Comparison of ENCODE assay signal across 8 cellular contexts in the genomic region with DNA sequence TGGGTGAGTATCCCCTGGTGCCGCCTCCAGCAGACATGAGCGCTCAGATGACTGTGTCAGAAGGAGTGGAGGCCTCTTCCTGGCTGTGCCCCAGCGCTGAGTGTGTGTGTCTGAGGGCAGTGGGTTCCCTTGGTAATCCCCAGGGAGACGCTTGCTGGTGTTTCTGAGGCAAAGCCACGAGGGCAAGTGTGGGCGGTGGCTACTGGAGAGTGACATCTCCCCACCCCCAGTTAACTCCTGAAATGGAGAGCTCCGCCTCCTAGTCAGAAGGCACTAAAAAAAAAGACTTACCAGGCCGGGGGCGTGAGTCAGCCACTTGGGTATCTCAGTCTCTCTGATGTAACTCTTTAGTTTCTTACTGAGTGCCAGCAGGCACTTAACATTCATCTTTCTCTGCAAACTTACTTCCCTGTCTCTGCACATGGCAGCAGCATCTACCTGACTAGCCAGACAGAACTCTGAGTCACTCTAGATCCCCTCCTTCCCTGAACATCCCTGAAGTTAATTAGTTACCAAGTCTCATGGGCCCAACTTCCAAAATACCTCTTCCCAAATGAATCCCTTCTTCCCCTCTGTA. TPM values are rescaled to one million over a fixed set of nuclear protein-coding genes. Genes with fewer than 3 reads are reported as not detected.
DNase-seq lines count a peak whose midpoint lies in the region; ATAC-seq, FAIRE-seq and TF ChIP-seq lines count a peak whose summit lies in the region.

No MANE protein-coding gene starts in this region.

- no peak overlapping the region for H3K9ac ChIP-seq in H1 (replicated peaks in 1 of 4; ENCODE audit: extremely low read depth in 1 of 4, low read depth in 3 of 4, low read length in 3 of 4)

- H3K27ac Mint-ChIP-seq in naive thymus-derived CD4-positive, alpha-beta T cell, result peak overlapping the region; percentile 79 to 98 (median 90)

- no peaks in the 10 kb centered on the region for H3K9me3 Mint-ChIP-seq in naive thymus-derived CD4-positive, alpha-beta T cell

- H4K5ac ChIP-seq in H1 (ENCODE audit: insufficient read length, low read depth, low read length), result no peak overlapping the region

- intact Hi-C loops in naive thymus-derived CD4-positive, alpha-beta T cell (cut with micrococcal nuclease), result loop anchor here (1.0 to 2.0 kb wide), 6 partner anchors 14 to 50 kb away; no protein-coding TSS in a partner anchor
- intact Hi-C loops in stomach (cut with DNase I; ENCODE audit: low total_unique reads), result no loop called here

- no peaks in the 10 kb centered on the region for H3K79me2 ChIP-seq in H1 (ENCODE audit: control insufficient read depth in 1 of 2, insufficient read depth in 2 of 2, low read length in 2 of 2)

- H3K4me3 Mint-ChIP-seq in naive thymus-derived CD4-positive, alpha-beta T cell, result peak overlapping the region in 8 of 10 donors; percentile 29 to 65 (median 50)

- no peaks in the 10 kb centered on the region for H4K20me1 ChIP-seq in H1 (replicated peaks in 1 of 2; ENCODE audit: control insufficient read depth in 1 of 2, insufficient read depth in 2 of 2, low read length in 2 of 2)

- H2AK5ac ChIP-seq in H1 (ENCODE audit: low read depth, low read length), result peak overlapping the region; percentile 83; the same call in 1 of the 2 replicates

- TF ChIP-seq CTCF in H1 (IDR thresholded peaks at IDR 0.05; ENCODE audit: control extremely low read depth in 1 of 3, insufficient read depth in 1 of 3, low read depth in 1 of 3, low read length in 3 of 3), result no peak
- no peak for TF ChIP-seq CTCF in stomach (IDR thresholded peaks at IDR 0.05)

- CTCF ChIA-PET in H1 (lab: Charles Lee; ENCODE audit: partially characterized antibody), result interaction anchor here (4.5 kb wide), 1 partner anchor 10 kb away, joined by 21 read pairs; no protein-coding TSS in a partner anchor
- CTCF ChIA-PET in naive thymus-derived CD4-positive, alpha-beta T cell (lab: Charles Lee), result no interaction called here

- TF ChIP-seq RAD21 in H1 (IDR thresholded peaks at IDR 0.05 in 1 of 2, conservative IDR thresholded peaks at IDR 0.05 in 1 of 2; ENCODE audit: low read depth in 2 of 2, low read length in 2 of 2), result no peak

- peak overlapping the region; percentile 21; the same call in 1 of the 2 replicates for H3K27ac ChIP-seq in H1 (ENCODE audit: low read depth, low read length)
- H3K27ac ChIP-seq in naive thymus-derived CD4-positive, alpha-beta T cell (ENCODE audit: low read depth, low read length), result peak overlapping the region; percentile 70
- H3K27ac ChIP-seq in stomach, result peak overlapping the region in 3 of 5 donors; percentile 50 to 65 (median 63)

- peak; percentile 57 for FAIRE-seq in H1 (lab: Jason Lieb, UNC)

- H2AFZ ChIP-seq in H1 (ENCODE audit: low read length), result no peak overlapping the region

- H2BK20ac ChIP-seq in H1 (ENCODE audit: low read length), result peak overlapping the region; percentile 48; the same call in 1 of the 2 replicates

- peaks cover 11 to 50% (median 37%) of the 10 kb centered on the region in 5 donors for H3K36me3 Mint-ChIP-seq in naive thymus-derived CD4-positive, alpha-beta T cell

- peak overlapping the region; percentile 84; the same call in 1 of the 2 replicates for H2BK12ac ChIP-seq in H1 (ENCODE audit: low read depth, low read length)

- no peaks in the 10 kb centered on the region for H3K79me1 ChIP-seq in H1 (ENCODE audit: low read depth, low read length)

- DNase-seq in NCI-H2171 treated with DMSO at 0.1 percent for 48 hours (lab: John Stamatoyannopoulos, UW) (peak; percentile 75), H1 (ENCODE audit: low read depth in 1 of 2, low spot score in 2 of 2) (peak; percentile 66 to 68), stomach (no peak), D341Med (ENCODE audit: low spot score) (no peak)
- peak; percentile 93 to 96 for DNase-seq in activated CD4-positive, alpha-beta T cell treated with anti-CD3 and anti-CD28 coated beads, Interleukin-2, amount 50 U/mL, for 48 hours
- peak in 3 of 9 donors; percentile 18 to 83 (median 62) for DNase-seq in naive thymus-derived CD4-positive, alpha-beta T cell

- H3K4me3 ChIP-seq in H1 (ENCODE audit: extremely low read depth in 1 of 4, insufficient read depth in 2 of 4, low read depth in 3 of 4, low read length in 4 of 4) (no peak overlapping the region), stomach (no peak overlapping the region)
- H3K4me3 ChIP-seq in naive thymus-derived CD4-positive, alpha-beta T cell (ENCODE audit: low read length), result no peak overlapping the region

- peak overlapping the region; percentile 87 for H3K18ac ChIP-seq in H1 (ENCODE audit: extremely low read depth, low read length)

- H3K4me1 ChIP-seq in H1 (replicated peaks in 1 of 4; ENCODE audit: control insufficient read depth in 3 of 4, insufficient read depth in 4 of 4, low read length in 3 of 4) (peaks cover 4 to 11% (median 8%) of the 10 kb centered on the region in 4 experiments; a peak in 6 of 7 replicates), stomach (peaks cover 0 to 22% (median 11%) of the 10 kb centered on the region in 4 donors)
- peaks cover 22 to 24% of the 10 kb centered on the region in 2 donors for H3K4me1 ChIP-seq in naive thymus-derived CD4-positive, alpha-beta T cell (ENCODE audit: control insufficient read depth in 2 of 2, insufficient read depth in 2 of 2, low read length in 2 of 2)

- WGBS in H1 (ENCODE audit: extremely low coverage in 1 of 2, insufficient coverage in 1 of 2, insufficient read length in 1 of 2, insufficient replicate concordance in 2 of 2, low coverage in 1 of 2, low lambda C conversion rate in 2 of 2, missing lambda C conversion rate in 1 of 2), 2 experiments, result 61% methylated on average over 9 of the region's 9 CpGs; no CpG with 5 or more reads in 1 of the 2 experiments
- WGBS in stomach, 5 donors, result 24 to 56% (median 39%) methylated on average over 6 to 9 of the region's 9 CpGs

- H3K23me2 ChIP-seq in H1 (ENCODE audit: low read depth, low read length), result no peaks in the 10 kb centered on the region

- H3K36me3 ChIP-seq in H1 (ENCODE audit: control insufficient read depth in 2 of 4, insufficient read depth in 4 of 4, low read length in 3 of 4) (peaks cover 12 to 80% (median 46%) of the 10 kb centered on the region in 4 experiments; a peak in 7 of 8 replicates), stomach (peaks cover 53 to 100% (median 100%) of the 10 kb centered on the region in 4 donors)
- peaks cover 64 to 96% (median 73%) of the 10 kb centered on the region in 3 experiments for H3K36me3 ChIP-seq in naive thymus-derived CD4-positive, alpha-beta T cell (ENCODE audit: control insufficient read depth in 2 of 3, insufficient read depth in 3 of 3, low read length in 3 of 3)

- H3K4ac ChIP-seq in H1 (replicated peaks; ENCODE audit: insufficient read length, low read depth, low read length), result no peak overlapping the region

- no peaks in the 10 kb centered on the region for H3K27me3 Mint-ChIP-seq in naive thymus-derived CD4-positive, alpha-beta T cell

- H2BK120ac ChIP-seq in H1 (replicated peaks; ENCODE audit: low read depth, low read length), result no peak overlapping the region

- 0 out of 2 replicates have a peak overlapping the region, but pooled peaks have one; percentile 53 for H2BK15ac ChIP-seq in H1 (ENCODE audit: low read length)

- no peak overlapping the region for H3K56ac ChIP-seq in H1 (replicated peaks; ENCODE audit: insufficient read length, low read depth, low read length)

- H3K4me2 ChIP-seq in H1 (ENCODE audit: insufficient read depth in 1 of 2, low read depth in 2 of 2, low read length in 2 of 2), result peak overlapping the region in 1 of 2 experiments; percentile 59; a peak in 2 of 4 replicates

- POLR2A ChIA-PET in H1 (lab: Charles Lee; ENCODE audit: partially characterized antibody), result interaction anchor here (0.8 to 1.9 kb wide), 9 partner anchors 9 to 241 kb away, joined by 3 to 6 read pairs (median 4); no protein-coding TSS in a partner anchor
- POLR2A ChIA-PET in naive thymus-derived CD4-positive, alpha-beta T cell (lab: Charles Lee), result interaction anchor here (3.8 to 33.8 kb wide), 2 partner anchors 23 to 42 kb away, joined by 17 to 978 read pairs; partner anchors contain the start of gene AKNA

- TF ChIP-seq EP300 in H1 (IDR thresholded peaks at IDR 0.05; ENCODE audit: borderline replicate concordance in 1 of 2, low read depth in 2 of 2, low read length in 2 of 2), result no peak
- no peak for TF ChIP-seq EP300 in stomach (IDR thresholded peaks at IDR 0.05)

- H4K8ac ChIP-seq in H1 (ENCODE audit: extremely low read depth, insufficient read depth, low read length), result no peak overlapping the region; the same call in 1 of the 2 replicates

- peak; percentile 78 for ATAC-seq in GM18519 (IDR thresholded peaks at IDR 0.05; ENCODE audit: low FRiP score, unreplicated experiment)
- ATAC-seq in HG02763 (IDR thresholded peaks at IDR 0.05; ENCODE audit: unreplicated experiment), result peak; percentile 93
- ATAC-seq in naive thymus-derived CD4-positive, alpha-beta T cell, result peak; percentile 85

- H3K23ac ChIP-seq in H1 (ENCODE audit: insufficient read length), result no peak overlapping the region

- H3K14ac ChIP-seq in H1 (ENCODE audit: insufficient read length), result no peak overlapping the region

- TF ChIP-seq POLR2A in H1 (IDR thresholded peaks at IDR 0.05; ENCODE audit: control extremely low read depth in 1 of 2, low read depth in 2 of 2, low read length in 2 of 2), result no peak; a peak in 1 of 3 replicates
- TF ChIP-seq POLR2A in stomach (IDR thresholded peaks at IDR 0.05), result no peak

- H2BK5ac ChIP-seq in H1 (ENCODE audit: low read depth, low read length), result peak overlapping the region; percentile 85

- no peak overlapping the region for H4K91ac ChIP-seq in H1 (replicated peaks; ENCODE audit: insufficient read length, low read length)

- H3K4me1 Mint-ChIP-seq in naive thymus-derived CD4-positive, alpha-beta T cell, result peaks cover 23 to 60% (median 43%) of the 10 kb centered on the region in 7 donors

- H3K27me3 ChIP-seq in H1 (replicated peaks in 1 of 4; ENCODE audit: control insufficient read depth in 3 of 4, extremely low read depth in 1 of 4, insufficient read depth in 3 of 4, low read length in 3 of 4), result no peaks in the 10 kb centered on the region
- no peaks in the 10 kb centered on the region for H3K27me3 ChIP-seq in naive thymus-derived CD4-positive, alpha-beta T cell (ENCODE audit: control insufficient read depth in 2 of 2, insufficient read depth in 2 of 2, low read length in 2 of 2)
- no peaks in the 10 kb centered on the region for H3K27me3 ChIP-seq in stomach

- H3K9me3 ChIP-seq in H1 (ENCODE audit: insufficient read depth in 2 of 2, low read depth in 1 of 2, low read length in 1 of 2) (no peaks in the 10 kb centered on the region), stomach (no peaks in the 10 kb centered on the region)
- no peaks in the 10 kb centered on the region for H3K9me3 ChIP-seq in naive thymus-derived CD4-positive, alpha-beta T cell (ENCODE audit: control insufficient read depth in 2 of 3, low read length in 3 of 3)

RNA-seq across cellular contexts. Expression of gene ORM2, which starts 19.3 kb away (rescaled TPM):
- total RNA-seq in H1 (2021; fragmentation: NEBNext Ultra II Directional; extraction: Animal tissue kit (Norgen Biotek cat#: 25700)), result 0.90 TPM in 1 of 2 replicates, not detected in the other
- polyA plus RNA-seq in H1 (2011; rRNA removed) (0.66 and 1.3 TPM in 2 replicates), stomach (10 to 100 TPM in 1 of 3 donors, 1 to 10 TPM in 1, not detected in 1; 4.9 to 17.1 TPM)
- polyA plus RNA-seq in H1 (2011; cell fraction: cytosol; rRNA removed), result 1.1 TPM
- polyA plus RNA-seq in H1 (2011; cell fraction: nucleus; rRNA removed), result 0.17 TPM
- 1.0 to 1.8 TPM (median 1.5 TPM) in 4 replicates for polyA plus RNA-seq in H1 (2012, experiment 1 of 2)
- polyA plus RNA-seq in H1 (2012, experiment 2 of 2), result 0.33 TPM
- 0.24 TPM for polyA plus RNA-seq in H1 (2013, experiment 1 of 2)
- 0.29 TPM for polyA plus RNA-seq in H1 (2013, experiment 2 of 2)
- polyA minus RNA-seq in H1 (2011; rRNA and poly(A)+ RNA removed), result 0.51 TPM in 1 of 2 replicates, not detected in the other
- polyA minus RNA-seq in H1 (2011; cell fraction: cytosol; rRNA and poly(A)+ RNA removed), result not detected
- polyA minus RNA-seq in H1 (2011; cell fraction: nucleus; rRNA and poly(A)+ RNA removed), result not detected
- not detected for total RNA-seq in naive thymus-derived CD4-positive, alpha-beta T cell
- not detected for polyA plus RNA-seq in naive thymus-derived CD4-positive, alpha-beta T cell
- 1 to 10 TPM in 2 of 5 donors, not detected in 3; 1.2 to 2.0 TPM for total RNA-seq in stomach

RNA-seq across cellular contexts. Expression of gene ORM1, which starts 26.1 kb away (rescaled TPM):
- total RNA-seq in H1 (2021; fragmentation: NEBNext Ultra II Directional; extraction: Animal tissue kit (Norgen Biotek cat#: 25700)), result not detected in 2 replicates
- polyA plus RNA-seq in H1 (2011; rRNA removed), result 0.32 TPM in 1 of 2 replicates, not detected in the other
- polyA plus RNA-seq in H1 (2011; cell fraction: cytosol; rRNA removed), result not detected
- not detected for polyA plus RNA-seq in H1 (2011; cell fraction: nucleus; rRNA removed)
- polyA plus RNA-seq in H1 (2012, experiment 1 of 2), result not detected in 4 replicates
- not detected for polyA plus RNA-seq in H1 (2012, experiment 2 of 2)
- polyA plus RNA-seq in H1 (2013, experiment 1 of 2), result not detected
- not detected for polyA plus RNA-seq in H1 (2013, experiment 2 of 2)
- not detected in 2 replicates for polyA minus RNA-seq in H1 (2011; rRNA and poly(A)+ RNA removed)
- not detected for polyA minus RNA-seq in H1 (2011; cell fraction: cytosol; rRNA and poly(A)+ RNA removed)
- not detected for polyA minus RNA-seq in H1 (2011; cell fraction: nucleus; rRNA and poly(A)+ RNA removed)
- total RNA-seq in naive thymus-derived CD4-positive, alpha-beta T cell, result under 1 TPM in 1 of 5 experiments, not detected in 4; 0.29 TPM
- polyA plus RNA-seq in naive thymus-derived CD4-positive, alpha-beta T cell, result not detected
- 1 to 10 TPM in 2 of 5 donors, not detected in 3; 1.6 to 2.2 TPM for total RNA-seq in stomach
- 10 to 100 TPM in 1 of 3 donors, 1 to 10 TPM in 2; 2.9 to 14.8 (median 3.9) TPM for polyA plus RNA-seq in stomach

RNA-seq across cellular contexts. Expression of gene AKNA, which starts 38.8 kb away (rescaled TPM):
- 25.9 and 27.4 TPM in 2 replicates for total RNA-seq in H1 (2021; fragmentation: NEBNext Ultra II Directional; extraction: Animal tissue kit (Norgen Biotek cat#: 25700))
- polyA plus RNA-seq in H1 (2011; rRNA removed) (21.0 and 28.3 TPM in 2 replicates), stomach (10 to 100 TPM; 12.2 to 13.6 (median 12.3) TPM)
- 18.3 TPM for polyA plus RNA-seq in H1 (2011; cell fraction: cytosol; rRNA removed)
- 62.7 TPM for polyA plus RNA-seq in H1 (2011; cell fraction: nucleus; rRNA removed)
- 16.3 to 28.1 TPM (median 25.3 TPM) in 4 replicates for polyA plus RNA-seq in H1 (2012, experiment 1 of 2)
- polyA plus RNA-seq in H1 (2012, experiment 2 of 2), result 16.4 TPM
- polyA plus RNA-seq in H1 (2013, experiment 1 of 2), result 16.0 TPM
- polyA plus RNA-seq in H1 (2013, experiment 2 of 2), result 15.2 TPM
- 21.8 and 26.9 TPM in 2 replicates for polyA minus RNA-seq in H1 (2011; rRNA and poly(A)+ RNA removed)
- 32.5 TPM for polyA minus RNA-seq in H1 (2011; cell fraction: cytosol; rRNA and poly(A)+ RNA removed)
- polyA minus RNA-seq in H1 (2011; cell fraction: nucleus; rRNA and poly(A)+ RNA removed), result 36.8 TPM
- total RNA-seq in naive thymus-derived CD4-positive, alpha-beta T cell, result 100 to 1,000 TPM; 276 to 403 (median 375) TPM
- 10 to 100 TPM; 20.5 to 39.6 TPM for polyA plus RNA-seq in naive thymus-derived CD4-positive, alpha-beta T cell
- total RNA-seq in stomach, result 10 to 100 TPM; 13.4 to 85.8 (median 31.0) TPM

Comparison
In these comparisons a context has a peak if more than half of its experiments do, and no peak if none do; other contexts are left out.
1. DNase-seq: peak in NCI-H2171 treated with DMSO at 0.1 percent for 48 hours (single experiment), activated CD4-positive, alpha-beta T cell treated with anti-CD3 and anti-CD28 coated beads, Interleukin-2, amount 50 U/mL, for 48 hours (2 of 2) and H1 (2 of 2); none in stomach (single experiment) and D341Med (single experiment).
2. Peak in every context shown above with its lines, with median percentiles within 50 percentile points of each other: ATAC-seq and H3K27ac ChIP-seq.